Comparison of ENCODE assay signal across 1 cellular context in the genomic region with DNA sequence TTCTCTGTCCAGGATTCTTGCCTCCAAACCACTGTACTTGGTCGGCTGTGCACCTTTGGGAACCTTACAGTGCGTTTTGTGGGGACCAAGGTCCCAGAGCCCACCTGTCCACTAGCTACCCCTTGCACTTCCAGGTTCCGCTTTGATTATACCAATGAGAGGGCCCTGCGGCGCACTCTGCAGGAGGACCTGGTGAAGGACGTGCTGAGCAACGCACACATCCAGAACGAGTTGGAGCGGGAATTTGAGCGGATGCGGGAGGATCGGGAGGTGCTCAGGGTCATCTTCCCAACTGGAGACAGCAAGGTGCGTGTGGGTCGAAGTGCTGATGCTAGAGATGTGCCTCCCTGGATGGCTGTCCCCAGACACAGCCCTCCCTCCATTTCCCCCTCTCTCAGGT.
TF ChIP-seq lines count a peak whose summit lies in the region.

No MANE protein-coding gene starts in this region.

TF ChIP-seq in K562, 482 proteins besides CTCF, POLR2A, EP300 and RAD21:
- TF ChIP-seq SMARCC2 (IDR thresholded peaks at IDR 0.05; ENCODE audit: low read depth): no peak
- TF ChIP-seq, protein P1, sequence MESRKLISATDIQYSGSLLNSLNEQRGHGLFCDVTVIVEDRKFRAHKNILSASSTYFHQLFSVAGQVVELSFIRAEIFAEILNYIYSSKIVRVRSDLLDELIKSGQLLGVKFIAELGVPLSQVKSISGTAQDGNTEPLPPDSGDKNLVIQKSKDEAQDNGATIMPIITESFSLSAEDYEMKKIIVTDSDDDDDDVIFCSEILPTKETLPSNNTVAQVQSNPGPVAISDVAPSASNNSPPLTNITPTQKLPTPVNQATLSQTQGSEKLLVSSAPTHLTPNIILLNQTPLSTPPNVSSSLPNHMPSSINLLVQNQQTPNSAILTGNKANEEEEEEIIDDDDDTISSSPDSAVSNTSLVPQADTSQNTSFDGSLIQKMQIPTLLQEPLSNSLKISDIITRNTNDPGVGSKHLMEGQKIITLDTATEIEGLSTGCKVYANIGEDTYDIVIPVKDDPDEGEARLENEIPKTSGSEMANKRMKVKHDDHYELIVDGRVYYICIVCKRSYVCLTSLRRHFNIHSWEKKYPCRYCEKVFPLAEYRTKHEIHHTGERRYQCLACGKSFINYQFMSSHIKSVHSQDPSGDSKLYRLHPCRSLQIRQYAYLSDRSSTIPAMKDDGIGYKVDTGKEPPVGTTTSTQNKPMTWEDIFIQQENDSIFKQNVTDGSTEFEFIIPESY (CRISPR knock-in tag; IDR thresholded peaks at IDR 0.05): 0 out of 2 replicates have a peak, but pooled peaks have one; percentile 26
